19 cellular contexts compared by ENCODE assay signal in the genomic region with DNA sequence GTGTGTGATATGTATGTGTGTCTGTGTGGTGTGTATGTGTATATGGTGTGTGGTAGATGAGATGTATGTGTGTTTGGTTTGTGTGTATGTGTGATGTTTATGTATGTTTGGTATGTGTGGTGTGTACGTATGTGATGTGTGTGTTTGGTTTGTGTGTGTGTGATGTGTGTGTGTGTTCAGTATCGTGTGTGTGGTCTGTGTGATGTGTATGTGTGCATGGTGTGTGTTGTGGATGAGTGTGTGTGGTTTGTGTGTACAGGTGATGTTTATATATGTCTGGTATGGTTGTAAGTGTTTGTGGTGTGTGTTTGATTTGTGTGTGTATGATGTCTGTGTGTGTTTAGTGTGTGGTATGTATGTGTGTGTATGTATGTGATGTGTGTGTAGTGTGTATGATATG.
"Had no signal": no experiment of that assay in that cellular context is flagged by ENCODE, and none has a peak within 500 bp of the region (broad histone marks: within the 10 kb centered on the region; RNA-seq: fewer than 3 reads in every experiment).

No MANE protein-coding gene starts in this region.

- H3K4me3 Mint-ChIP-seq: dendritic cell treated with granulocyte-macrophage colony-stimulating factor and Interleukin-4, amounts not matched to agents 40 ng/mL and 50 ng/mL, for 4 days; immature natural killer cell; memory B cell; mesothelial cell of epicardium; natural killer cell treated with Interleukin-12 subunit alpha and Interleukin-12 subunit beta and Interleukin-15 and Interleukin-18, amount 100 ng/mL, for 72 hours; type B pancreatic cell had no signal

- H3K9me3 Mint-ChIP-seq: dendritic cell treated with granulocyte-macrophage colony-stimulating factor and Interleukin-4, amounts not matched to agents 40 ng/mL and 50 ng/mL, for 4 days had no signal

- H3K27ac ChIP-seq: foreskin keratinocyte, left ventricle myocardium inferior, lower lobe of right lung, pancreas, uterus had no signal

- H3K27me3 Mint-ChIP-seq: dendritic cell treated with granulocyte-macrophage colony-stimulating factor and Interleukin-4, amounts not matched to agents 40 ng/mL and 50 ng/mL, for 4 days; memory B cell; progenitor cell of endocrine pancreas; type B pancreatic cell had no signal

- H3K27ac Mint-ChIP-seq: dendritic cell treated with granulocyte-macrophage colony-stimulating factor and Interleukin-4, amounts not matched to agents 40 ng/mL and 50 ng/mL, for 4 days; immature natural killer cell; memory B cell; mesothelial cell of epicardium; natural killer cell treated with Interleukin-12 subunit alpha and Interleukin-12 subunit beta and Interleukin-15 and Interleukin-18, amount 100 ng/mL, for 72 hours; progenitor cell of endocrine pancreas; type B pancreatic cell had no signal

- H3K36me3 ChIP-seq: left ventricle myocardium inferior, lower lobe of right lung, pancreas, uterus had no signal

- H3K4me3 ChIP-seq: left ventricle myocardium inferior, lower lobe of right lung, pancreas, smooth muscle cell, uterus had no signal

- DNase-seq: foreskin keratinocyte; immature natural killer cell; kidney; left cardiac atrium; left ventricle myocardium inferior; lower lobe of right lung; occipital lobe; pancreas; right cardiac atrium; stimulated activated CD4-positive, alpha-beta T cell treated with anti-CD3 and anti-CD28 coated beads, Interleukin-2, amount 100 ng/mL, for 48 hours; stimulated activated naive CD4-positive, alpha-beta T cell treated with Interleukin-2 at 50 U/mL for 16 hours; uterus had no signal

- H3K4me1 ChIP-seq: foreskin keratinocyte, lower lobe of right lung, pancreas, uterus had no signal

- ATAC-seq: foreskin keratinocyte, left cardiac atrium, pancreas, right cardiac atrium had no signal

- H3K36me3 Mint-ChIP-seq: immature natural killer cell, memory B cell, mesothelial cell of epicardium, type B pancreatic cell had no signal

- FAIRE-seq: kidney, pancreas had no signal

- H3K4me1 Mint-ChIP-seq: immature natural killer cell, memory B cell, mesothelial cell of epicardium had no signal

- H3K9me3 ChIP-seq: lower lobe of right lung, pancreas, uterus had no signal

- H3K4me2 ChIP-seq: smooth muscle cell had no signal

- H3K27me3 ChIP-seq: foreskin keratinocyte, pancreas, uterus had no signal
